Comparison of ENCODE assay signal across 10 cellular contexts in the genomic region with DNA sequence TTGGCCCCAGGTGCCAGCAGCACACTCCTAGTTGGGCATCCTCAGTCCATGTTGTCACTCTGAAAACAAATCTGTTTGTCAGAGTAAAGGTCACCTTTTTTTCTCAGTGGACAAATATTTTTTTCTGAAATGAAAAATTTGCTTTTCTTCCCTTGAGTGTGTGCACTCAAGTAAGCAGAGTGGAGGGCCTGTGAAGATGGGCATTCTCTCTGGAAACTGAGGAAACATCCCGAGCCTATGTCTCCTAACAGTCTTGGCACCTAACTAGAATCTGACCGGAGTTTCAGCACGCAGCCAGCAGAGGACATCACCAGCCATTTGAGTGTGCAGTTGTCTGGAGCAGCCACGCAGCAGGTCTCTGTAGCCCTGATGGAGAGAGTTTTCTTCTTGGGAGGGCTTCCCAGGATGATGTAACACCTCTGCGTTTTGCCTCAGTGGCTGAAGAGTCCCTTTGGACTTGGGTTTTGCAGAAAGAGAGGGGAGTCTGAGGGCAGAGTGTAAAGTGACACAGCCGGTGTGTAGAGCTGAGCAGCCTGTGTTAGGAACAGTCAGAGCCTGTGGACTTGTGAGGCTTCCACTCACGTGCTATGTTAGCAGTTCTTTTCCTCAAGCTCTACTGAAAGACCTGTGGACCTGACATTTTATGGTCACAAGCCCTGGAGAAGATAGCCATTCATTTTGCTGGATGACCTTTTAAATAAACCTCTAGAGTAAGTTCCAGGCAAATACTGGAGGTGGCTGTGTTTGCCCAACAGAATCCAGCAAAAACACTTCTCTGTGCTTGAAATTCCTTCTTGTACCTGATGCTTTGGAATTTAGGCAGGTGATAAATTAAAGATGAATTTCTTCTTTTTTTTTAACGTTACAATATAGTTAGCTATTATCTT. TPM values are rescaled to one million over a fixed set of nuclear protein-coding genes. Genes with fewer than 3 reads are reported as not detected.
DNase-seq lines count a peak whose midpoint lies in the region; ATAC-seq and TF ChIP-seq lines count a peak whose summit lies in the region.
"Had no signal": no experiment of that assay in that cellular context is flagged by ENCODE, and none has a peak within 500 bp of the region (broad histone marks: within the 10 kb centered on the region; RNA-seq: fewer than 3 reads in every experiment).

No MANE protein-coding gene starts in this region.

- H3K36me3 ChIP-seq in SK-N-SH (replicated peaks in 1 of 2; ENCODE audit: control insufficient read depth in 1 of 2, insufficient read depth in 2 of 2, low read length in 1 of 2) (peaks cover 3 to 11% of the 10 kb centered on the region in 2 experiments), osteoblast (ENCODE audit: insufficient read depth, low read length) (peaks cover 18% of the 10 kb centered on the region)

- peaks cover 23% of the 10 kb centered on the region for H3F3A ChIP-seq in SK-N-SH (replicated peaks; ENCODE audit: insufficient read depth)

- H2AFZ ChIP-seq in SK-N-SH (ENCODE audit: low read depth) (no peak overlapping the region), osteoblast (ENCODE audit: low read length) (no peak overlapping the region)

- CTCF ChIA-PET in SK-N-SH (lab: Yijun Ruan, JAX): interaction anchor here (1.0 to 4.7 kb wide), 13 partner anchors 11 to 235 kb away, joined by 3 to 31 read pairs (median 5); no protein-coding TSS in a partner anchor

- H3K9me2 ChIP-seq in SK-N-SH: no peaks in the 10 kb centered on the region

- H3K4me2 ChIP-seq in SK-N-SH: peak overlapping the region; percentile 59; the same call in 1 of the 2 replicates
- H3K4me2 ChIP-seq in osteoblast (ENCODE audit: insufficient read depth, low read length): no peak overlapping the region

- WGBS in SK-N-SH (ENCODE audit: low lambda C conversion rate): 89% methylated on average over 8 of the region's 8 CpGs

- TF ChIP-seq RAD21 in SK-N-SH (IDR thresholded peaks at IDR 0.05; ENCODE audit: low read length): peak; percentile 59

- H3K27me3 ChIP-seq in SK-N-SH (ENCODE audit: insufficient read depth): no peaks in the 10 kb centered on the region
- no peaks in the 10 kb centered on the region for H3K27me3 ChIP-seq in osteoblast (ENCODE audit: insufficient read depth, low read length)

- in situ Hi-C loops in GM13976 (cut with MboI; ENCODE audit: low sequenced_read_pairs, unreplicated experiment): no loop called here

- H4K20me1 ChIP-seq in SK-N-SH (ENCODE audit: insufficient read depth): no peaks in the 10 kb centered on the region; the same call in 1 of the 2 replicates
- H4K20me1 ChIP-seq in osteoblast (ENCODE audit: insufficient read depth, low read length): peaks cover 3% of the 10 kb centered on the region

- H3K4me3 ChIP-seq in SK-N-SH (ENCODE audit: low read depth in 2 of 2, low read length in 1 of 2) (no peak overlapping the region), foreskin fibroblast (ENCODE audit: low read depth in 1 of 2, low read length in 2 of 2) (no peak overlapping the region), osteoblast (ENCODE audit: insufficient read depth, low read length) (no peak overlapping the region)

- no peak overlapping the region for H3K9ac ChIP-seq in SK-N-SH

- H3K27ac ChIP-seq in SK-N-SH (ENCODE audit: low read depth in 2 of 2, low read length in 1 of 2) (peak overlapping the region; percentile 11 to 46; a peak in 2 of 4 replicates), osteoblast (ENCODE audit: low read depth, low read length) (no peak overlapping the region)

- no peaks in the 10 kb centered on the region for H3K9me3 ChIP-seq in SK-N-SH
- no peaks in the 10 kb centered on the region for H3K9me3 ChIP-seq in osteoblast (ENCODE audit: low read depth, low read length)

- POLR2A ChIA-PET in SK-N-SH (lab: Yijun Ruan, JAX): no interaction called here

- DNase-seq in C1 segment of cervical spinal cord (lab: John Stamatoyannopoulos, UW) (peak in 8 of 14 donors; percentile 24 to 72 (median 32)), SK-N-SH (peak; percentile 22), foreskin fibroblast (peak in 1 of 2 donors; percentile 50), osteoblast (ENCODE audit: insufficient read length, low spot score, missing footprints) (no peak), EL (no peak), SW480 (ENCODE audit: low spot score) (no peak), GM13976 (ENCODE audit: low spot score) (no peak)
- no peak for DNase-seq in stimulated activated naive CD8-positive, alpha-beta T cell treated with anti-CD3 and anti-CD28 coated beads, Interleukin-15, Interleukin-2, amounts not matched to agents 100 U/mL and 50 U/mL, for 24 hours
- DNase-seq: activated gamma-delta T cell treated with Interleukin-2 at 50 U/mL for 16 hours, SIG-M5 had no signal

- H3K4me1 ChIP-seq in SK-N-SH (ENCODE audit: control insufficient read depth in 1 of 2, insufficient read depth in 2 of 2, low read depth in 1 of 2, low read length in 1 of 2) (peaks cover 35 to 49% of the 10 kb centered on the region in 2 experiments), osteoblast (ENCODE audit: insufficient read depth, low read length) (peaks cover 34% of the 10 kb centered on the region)

- TF ChIP-seq EP300 in SK-N-SH (IDR thresholded peaks at IDR 0.05; ENCODE audit: borderline replicate concordance in 1 of 2, low read depth in 1 of 2, low read length in 1 of 2): no peak

- peak; percentile 46 for TF ChIP-seq CTCF in SK-N-SH (IDR thresholded peaks at IDR 0.05)
- peak; percentile 23 for TF ChIP-seq CTCF in foreskin fibroblast (IDR thresholded peaks at IDR 0.05; ENCODE audit: low read depth, low read length)
- TF ChIP-seq CTCF in osteoblast (IDR thresholded peaks at IDR 0.05; ENCODE audit: extremely low read depth, low read depth, low read length): peak; percentile 26
- no peak for TF ChIP-seq CTCF in GM13976 (IDR thresholded peaks at IDR 0.05; ENCODE audit: borderline replicate concordance, control extremely low read depth, extremely low read depth, insufficient read depth, missing control alignments)

- no peak for ATAC-seq in stimulated activated naive CD8-positive, alpha-beta T cell treated with anti-CD3 and anti-CD28 coated beads, Interleukin-15, Interleukin-2, amounts not matched to agents 100 U/mL and 50 U/mL, for 24 hours

- H3K79me2 ChIP-seq in SK-N-SH (ENCODE audit: insufficient read depth): no peaks in the 10 kb centered on the region; the same call in 1 of the 2 replicates
- H3K79me2 ChIP-seq in osteoblast (ENCODE audit: insufficient read depth, low read length): peaks cover 52% of the 10 kb centered on the region

TF ChIP-seq in SK-N-SH, 30 proteins besides CTCF, POLR2A, EP300 and RAD21:
- peak; percentile 57; the same call in 1 of the 2 replicates for TF ChIP-seq SMC3 (IDR thresholded peaks at IDR 0.05; ENCODE audit: low read depth, low read length)
- TF ChIP-seq FOSL2 (IDR thresholded peaks at IDR 0.05; ENCODE audit: borderline replicate concordance, low read depth): no peak

RNA-seq across cellular contexts. Expression of gene ABHD2, which starts 51.6 kb away (rescaled TPM):
- 19.2 and 25.7 TPM in 2 replicates for polyA plus RNA-seq in SK-N-SH (2012; rRNA removed)
- polyA plus RNA-seq in SK-N-SH (2012; cell fraction: cytosol; rRNA removed): 12.3 and 17.4 TPM in 2 replicates
- 15.6 and 19.9 TPM in 2 replicates for polyA plus RNA-seq in SK-N-SH (2012; cell fraction: nucleus; rRNA removed)
- 115 and 151 TPM in 2 replicates for total RNA-seq in osteoblast

Comparison
In these comparisons a context has a peak if more than half of its experiments do, and no peak if none do; other contexts are left out.
1. DNase-seq: peak in C1 segment of cervical spinal cord (8 of 14) and SK-N-SH (single experiment); none in osteoblast (single experiment), stimulated activated naive CD8-positive, alpha-beta T cell treated with anti-CD3 and anti-CD28 coated beads, Interleukin-15, Interleukin-2, amounts not matched to agents 100 U/mL and 50 U/mL, for 24 hours (single experiment), EL (single experiment), SW480 (single experiment) and GM13976 (single experiment).